In genomic region chr16:4625617-4626159, GRCh38 we compare ENCODE assay signal across 8 cellular contexts. TPM values are rescaled to one million over a fixed set of nuclear protein-coding genes. Genes with fewer than 3 reads are reported as not detected.
DNase-seq lines count a peak whose midpoint lies in the region; ATAC-seq and TF ChIP-seq lines count a peak whose summit lies in the region.

No MANE protein-coding gene starts in this region.

- POLR2A ChIA-PET in CD4-positive, alpha-beta T cell (lab: Charles Lee): interaction anchor here (0.6 to 4.3 kb wide), 7 partner anchors 10 to 120 kb away, joined by 3 to 54 read pairs (median 7); partner anchors contain the start of genes CDIP1, NUDT16L1 and UBALD1

- H2BK120ac ChIP-seq in mesendoderm (ENCODE audit: low read depth, low read length): no peak overlapping the region

- H2BK5ac ChIP-seq in mesendoderm (ENCODE audit: low read length): no peak overlapping the region

- peaks cover 15% of the 10 kb centered on the region for H3K36me3 Mint-ChIP-seq in CD4-positive, alpha-beta T cell (ENCODE audit: low read depth)

- H2BK15ac ChIP-seq in mesendoderm (replicated peaks; ENCODE audit: low read depth): no peak overlapping the region

- no peaks in the 10 kb centered on the region for H3K9me3 ChIP-seq in CD4-positive, alpha-beta T cell (ENCODE audit: control insufficient read depth, low read length)
- H3K9me3 ChIP-seq in HUES64 (ENCODE audit: insufficient read depth, low read depth, low read length) (no peaks in the 10 kb centered on the region), breast epithelium (no peaks in the 10 kb centered on the region)

- H3K9ac ChIP-seq in HUES64 (ENCODE audit: low read depth, low read length) (peak overlapping the region; percentile 85), mesendoderm (ENCODE audit: low read length) (peak overlapping the region; percentile 96)

- WGBS in HUES64: 22% methylated on average over 9 of the region's 9 CpGs
- no CpG with 5 or more reads among the region's 9 CpGs for WGBS in mesendoderm (ENCODE audit: extremely low coverage, insufficient coverage, low lambda C conversion rate)

- no peaks in the 10 kb centered on the region for H3K27me3 Mint-ChIP-seq in CD4-positive, alpha-beta T cell

- peaks cover 13% of the 10 kb centered on the region for H3K79me1 ChIP-seq in mesendoderm (ENCODE audit: low read length)

- no peak for ATAC-seq in CD4-positive, alpha-beta T cell (ENCODE audit: poor library complexity)
- ATAC-seq in GM18858 (IDR thresholded peaks at IDR 0.05; ENCODE audit: unreplicated experiment): no peak

- peak overlapping the region; percentile 95 for H3K4me3 Mint-ChIP-seq in CD4-positive, alpha-beta T cell

- no peak overlapping the region for H3K23ac ChIP-seq in mesendoderm (ENCODE audit: low read length)

- CTCF ChIA-PET in CD4-positive, alpha-beta T cell (lab: Charles Lee): interaction anchor here (1.9 to 3.0 kb wide), 3 partner anchors 10 to 109 kb away, joined by 6 to 28 read pairs (median 10); partner anchors contain the start of genes ANKS3, DNAAF8 and UBALD1

- no peak overlapping the region for H2AK5ac ChIP-seq in mesendoderm (ENCODE audit: low read length)

- H3K4ac ChIP-seq in mesendoderm (ENCODE audit: low read depth, low read length): no peak overlapping the region

- TF ChIP-seq POLR2A in breast epithelium (IDR thresholded peaks at IDR 0.05): no peak

- TF ChIP-seq CTCF in CD4-positive, alpha-beta T cell (IDR thresholded peaks at IDR 0.05): no peak
- no peak for TF ChIP-seq CTCF in breast epithelium (IDR thresholded peaks at IDR 0.05)

- H4K5ac ChIP-seq in mesendoderm (ENCODE audit: low read length): no peak overlapping the region

- H3K4me1 ChIP-seq in HUES64 (ENCODE audit: insufficient read depth, low read length): 0 out of 2 replicates have a peak, but pooled peaks cover 4% of the 10 kb centered on the region
- peaks cover 0 to 8% of the 10 kb centered on the region in 2 donors for H3K4me1 ChIP-seq in breast epithelium
- H3K4me1 ChIP-seq in mesendoderm (ENCODE audit: control insufficient read depth, low read depth, low read length): peaks cover 5% of the 10 kb centered on the region

- no peaks in the 10 kb centered on the region for H3K27me3 ChIP-seq in CD4-positive, alpha-beta T cell (ENCODE audit: control insufficient read depth, insufficient read depth, low read length)
- H3K27me3 ChIP-seq in HUES64 (ENCODE audit: insufficient read depth, low read length): no peaks in the 10 kb centered on the region
- no peaks in the 10 kb centered on the region for H3K27me3 ChIP-seq in breast epithelium
- H3K27me3 ChIP-seq in mesendoderm (ENCODE audit: insufficient read depth, low read length, poor library complexity): no peaks in the 10 kb centered on the region

- H3K4me2 ChIP-seq in mesendoderm (ENCODE audit: low read length): peak overlapping the region; percentile 94

- intact Hi-C loops in CD4-positive, alpha-beta T cell (cut with DNase I, micrococcal nuclease): loop anchor here (2.0 kb wide), 3 partner anchors 25 to 141 kb away; partner anchors contain the start of genes NUDT16L1 (in 2 of the 2) and ZNF500 (in 1 of the 2)
- intact Hi-C loops in breast epithelium (cut with DNase I; ENCODE audit: low total_unique reads): no loop called here

- DNase-seq in CD4-positive, alpha-beta T cell: no peak
- DNase-seq in breast epithelium (ENCODE audit: low spot score in 2 of 2) (no peak), mesendoderm (no peak), NCI-H446 treated with DMSO at 0.1 percent for 48 hours (lab: John Stamatoyannopoulos, UW) (no peak), iPS-NIHi11 (ENCODE audit: low spot score) (no peak)
- DNase-seq in stimulated activated CD4-positive, alpha-beta T cell treated with anti-CD3 and anti-CD28 coated beads, Interleukin-15, amount 100 ng/mL, for 24 hours: no peak

- H3K9me3 Mint-ChIP-seq in CD4-positive, alpha-beta T cell: no peaks in the 10 kb centered on the region

- H3K18ac ChIP-seq in mesendoderm (ENCODE audit: low read length): no peak overlapping the region

- peaks cover 33% of the 10 kb centered on the region for H3K4me1 Mint-ChIP-seq in CD4-positive, alpha-beta T cell (ENCODE audit: low read depth)

- H3K36me3 ChIP-seq in HUES64 (ENCODE audit: insufficient read depth, low read length): 0 out of 2 replicates have a peak, but pooled peaks cover 6% of the 10 kb centered on the region
- H3K36me3 ChIP-seq in breast epithelium: no peaks in the 10 kb centered on the region
- H3K36me3 ChIP-seq in mesendoderm (ENCODE audit: control insufficient read depth, insufficient read depth, low read length): no peaks in the 10 kb centered on the region

- H3K27ac ChIP-seq in CD4-positive, alpha-beta T cell (ENCODE audit: low read depth, low read length): peak overlapping the region; percentile 72
- H3K27ac ChIP-seq in HUES64 (ENCODE audit: low read depth, low read length) (peak overlapping the region; percentile 87), breast epithelium (peak overlapping the region; percentile 97 to 98), mesendoderm (ENCODE audit: low read depth, low read length) (no peak overlapping the region)

- H3K27ac Mint-ChIP-seq in CD4-positive, alpha-beta T cell: peak overlapping the region; percentile 94

- peak overlapping the region; percentile 81 for H3K4me3 ChIP-seq in HUES64 (ENCODE audit: low read length)
- peak overlapping the region; percentile 92 to 100 (median 96) for H3K4me3 ChIP-seq in breast epithelium
- H3K4me3 ChIP-seq in mesendoderm (ENCODE audit: low read length): peak overlapping the region; percentile 87

- H3K56ac ChIP-seq in mesendoderm (ENCODE audit: low read length): peak overlapping the region; percentile 99

- no peak overlapping the region for H4K8ac ChIP-seq in mesendoderm (ENCODE audit: low read depth, low read length)

- peaks cover 19% of the 10 kb centered on the region for H3K79me2 ChIP-seq in mesendoderm (ENCODE audit: control insufficient read depth, insufficient read depth, low read length)

RNA-seq across cellular contexts. Expression of gene MGRN1, which starts 1.1 kb away (rescaled TPM):
- total RNA-seq in CD4-positive, alpha-beta T cell: 10 to 100 TPM; 45.9 to 48.6 TPM
- polyA plus RNA-seq in HUES64 (2013, experiment 1 of 2): 37.3 TPM
- polyA plus RNA-seq in HUES64 (2013, experiment 2 of 2): 40.3 TPM
- total RNA-seq in breast epithelium: 10 to 100 TPM; 26.7 to 28.5 (median 27.9) TPM
- polyA plus RNA-seq in mesendoderm (2013, experiment 1 of 2): 43.1 TPM
- polyA plus RNA-seq in mesendoderm (2013, experiment 2 of 2): 43.5 TPM

RNA-seq across cellular contexts. Expression of gene UBALD1, which starts 11.0 kb away (rescaled TPM):
- total RNA-seq in CD4-positive, alpha-beta T cell: 10 to 100 TPM; 17.5 to 19.3 TPM
- polyA plus RNA-seq in HUES64 (2013, experiment 1 of 2): 30.4 TPM
- 28.3 TPM for polyA plus RNA-seq in HUES64 (2013, experiment 2 of 2)
- 10 to 100 TPM in 1 of 3 donors, 1 to 10 TPM in 2; 5.8 to 11.3 (median 7.2) TPM for total RNA-seq in breast epithelium
- 51.1 TPM for polyA plus RNA-seq in mesendoderm (2013, experiment 1 of 2)
- polyA plus RNA-seq in mesendoderm (2013, experiment 2 of 2): 52.2 TPM
